In genomic region chr3:47282424-47283192, GRCh38 we compare ENCODE assay signal across 8 cellular contexts. TPM values are rescaled to one million over a fixed set of nuclear protein-coding genes. Genes with fewer than 3 reads are reported as not detected.
DNase-seq lines count a peak whose midpoint lies in the region; ATAC-seq, FAIRE-seq and TF ChIP-seq lines count a peak whose summit lies in the region.

TSS of gene KIF9 (minus strand) at chr3:47282799. CDS start at chr3:47277374, 5,425 bp downstream.
TSS of gene KLHL18 (plus strand) at chr3:47282944. CDS start at chr3:47282966, 22 bp downstream.

- H3K18ac ChIP-seq in H1 (ENCODE audit: extremely low read depth, low read length) (peak within 1 kb of the TSS; percentile 100), mesenchymal stem cell (ENCODE audit: low read depth in 1 of 2, low read length in 2 of 2) (peak within 1 kb of the TSS; percentile 85)

- peak within 1 kb of the TSS; percentile 99 for H2BK5ac ChIP-seq in H1 (ENCODE audit: low read depth, low read length)
- peak within 1 kb of the TSS; percentile 83 for H2BK5ac ChIP-seq in mesenchymal stem cell (ENCODE audit: low read depth, low read length, poor library complexity, severe bottlenecking)

- H2BK20ac ChIP-seq in H1 (ENCODE audit: low read length) = 0 out of 2 replicates have a peak within 1 kb of the TSS, but pooled peaks have one; percentile 61

- H3K56ac ChIP-seq in H1 (replicated peaks; ENCODE audit: insufficient read length, low read depth, low read length) = peak within 1 kb of the TSS; percentile 66

- no peak; a peak in 1 of 4 replicates for TF ChIP-seq RAD21 in H1 (IDR thresholded peaks at IDR 0.05 in 1 of 2, conservative IDR thresholded peaks at IDR 0.05 in 1 of 2; ENCODE audit: low read depth in 2 of 2, low read length in 2 of 2)

- H3K36me3 ChIP-seq in H1 (ENCODE audit: control insufficient read depth in 2 of 4, insufficient read depth in 4 of 4, low read length in 3 of 4) (peaks cover 0 to 4% (median 0%) of the 10 kb centered on the region in 4 experiments; a peak in 2 of 8 replicates), mesenchymal stem cell (ENCODE audit: control insufficient read depth in 1 of 2, insufficient read depth in 2 of 2, low read depth in 1 of 2, low read length in 2 of 2) (peaks cover 0 to 9% of the 10 kb centered on the region in 2 experiments)

- H4K8ac ChIP-seq in H1 (ENCODE audit: extremely low read depth, insufficient read depth, low read length) (peak within 1 kb of the TSS; percentile 93), mesenchymal stem cell (ENCODE audit: low read length) (peak within 1 kb of the TSS; percentile 96)

- peak; percentile 64 to 77 for TF ChIP-seq POLR2A in H1 (IDR thresholded peaks at IDR 0.05; ENCODE audit: control extremely low read depth in 1 of 2, low read depth in 2 of 2, low read length in 2 of 2)

- peak within 1 kb of the TSS; percentile 99 for H4K5ac ChIP-seq in H1 (ENCODE audit: insufficient read length, low read depth, low read length)

- POLR2A ChIA-PET in H1 (lab: Charles Lee; ENCODE audit: partially characterized antibody) = interaction anchor here (0.6 to 3.1 kb wide), 9 partner anchors 8 to 709 kb away, joined by 3 to 22 read pairs (median 5); partner anchors contain the start of gene SETD2

- H2BK15ac ChIP-seq in H1 (ENCODE audit: low read length) = peak within 1 kb of the TSS; percentile 88; the same call in 1 of the 2 replicates
- H2BK15ac ChIP-seq in mesenchymal stem cell (ENCODE audit: low read depth, poor library complexity, severe bottlenecking) = no peak within 1 kb of the TSS

- H3K23ac ChIP-seq in H1 (ENCODE audit: insufficient read length) (no peak within 1 kb of the TSS), mesenchymal stem cell (ENCODE audit: low read length in 2 of 2) (peak within 1 kb of the TSS in 1 of 2 experiments; percentile 10)

- CTCF ChIA-PET in H1 (lab: Charles Lee; ENCODE audit: partially characterized antibody) = interaction anchor here (1.1 to 2.4 kb wide), 7 partner anchors 11 to 43 kb away, joined by 3 to 7 read pairs (median 4); no protein-coding TSS in a partner anchor

- no peaks in the 10 kb centered on the region for H4K20me1 ChIP-seq in H1 (replicated peaks in 1 of 2; ENCODE audit: control insufficient read depth in 1 of 2, insufficient read depth in 2 of 2, low read length in 2 of 2)

- peak within 1 kb of the TSS; percentile 62 for H2BK120ac ChIP-seq in H1 (replicated peaks; ENCODE audit: low read depth, low read length)
- H2BK120ac ChIP-seq in mesenchymal stem cell (ENCODE audit: low read depth, low read length) = peak within 1 kb of the TSS; percentile 92

- H3K79me2 ChIP-seq in H1 (ENCODE audit: control insufficient read depth in 1 of 2, insufficient read depth in 2 of 2, low read length in 2 of 2) = peaks cover 3 to 37% of the 10 kb centered on the region in 2 experiments; a peak in 3 of 4 replicates

- no peak within 1 kb of the TSS for H3K14ac ChIP-seq in H1 (ENCODE audit: insufficient read length)
- peak within 1 kb of the TSS in 1 of 2 experiments; percentile 72 for H3K14ac ChIP-seq in mesenchymal stem cell (ENCODE audit: low read length in 2 of 2)

- H3K4me1 ChIP-seq in H1 (replicated peaks in 1 of 4; ENCODE audit: control insufficient read depth in 3 of 4, insufficient read depth in 4 of 4, low read length in 3 of 4) = peaks cover 0 to 4% (median under 1%) of the 10 kb centered on the region in 4 experiments; a peak in 3 of 7 replicates
- peaks cover 16% of the 10 kb centered on the region for H3K4me1 ChIP-seq in mesenchymal stem cell (ENCODE audit: control insufficient read depth, insufficient read depth, low read depth, low read length)

- DNase-seq in COLO668 (lab: John Stamatoyannopoulos, UW; ENCODE audit: unreplicated experiment) (peak; percentile 93), HS-27A (ENCODE audit: low read depth) (peak; percentile 91), H1 (ENCODE audit: low read depth in 1 of 2, low spot score in 2 of 2) (peak; percentile 39 to 92), mesenchymal stem cell (peak; percentile 98)
- peak; percentile 86 for DNase-seq in NK-92 treated with Interleukin-12 subunit alpha and Interleukin-12 subunit beta, amount 100 ng/mL, for 24 hours (lab: John Stamatoyannopoulos, UW)
- peak; percentile 87 to 93 (median 93) for DNase-seq in activated CD8-positive, alpha-beta memory T cell treated with anti-CD3 and anti-CD28 coated beads for 48 hours (ENCODE audit: low read depth in 2 of 3, low spot score in 2 of 3)
- peak; percentile 92 for DNase-seq in stimulated activated CD8-positive, alpha-beta memory T cell treated with anti-CD3 and anti-CD28 coated beads, Interleukin-12 subunit alpha, Interleukin-12 subunit beta, amount 100 ng/mL, for 24 hours (ENCODE audit: extremely low read depth)

- H3K4ac ChIP-seq in H1 (replicated peaks; ENCODE audit: insufficient read length, low read depth, low read length) = peak within 1 kb of the TSS; percentile 46
- H3K4ac ChIP-seq in mesenchymal stem cell (ENCODE audit: low read depth in 1 of 2, low read length in 2 of 2) = peak within 1 kb of the TSS; percentile 13 to 91

- peaks cover 7% of the 10 kb centered on the region for H3K23me2 ChIP-seq in H1 (ENCODE audit: low read depth, low read length)

- H3K79me1 ChIP-seq in H1 (ENCODE audit: low read depth, low read length) (peaks cover 6% of the 10 kb centered on the region; the same call in 1 of the 2 replicates), mesenchymal stem cell (replicated peaks; ENCODE audit: low read length, poor library complexity, severe bottlenecking) (peaks cover 27% of the 10 kb centered on the region)

- H3K9me3 ChIP-seq in H1 (ENCODE audit: insufficient read depth in 2 of 2, low read depth in 1 of 2, low read length in 1 of 2) (no peaks in the 10 kb centered on the region), mesenchymal stem cell (ENCODE audit: control insufficient read depth, low read length) (no peaks in the 10 kb centered on the region)

- TF ChIP-seq CTCF in H1 (IDR thresholded peaks at IDR 0.05; ENCODE audit: control extremely low read depth in 1 of 3, insufficient read depth in 1 of 3, low read depth in 1 of 3, low read length in 3 of 3) = no peak

- H3K9ac ChIP-seq in H1 (replicated peaks in 1 of 4; ENCODE audit: extremely low read depth in 1 of 4, low read depth in 3 of 4, low read length in 3 of 4) (peak within 1 kb of the TSS; percentile 40 to 97 (median 90)), mesenchymal stem cell (ENCODE audit: low read length) (peak within 1 kb of the TSS; percentile 99)

- H2AFZ ChIP-seq in H1 (ENCODE audit: low read length) (peak within 1 kb of the TSS; percentile 98), mesenchymal stem cell (ENCODE audit: low read depth, low read length) (peak within 1 kb of the TSS; percentile 84)

- H3K27me3 ChIP-seq in H1 (replicated peaks in 1 of 4; ENCODE audit: control insufficient read depth in 3 of 4, extremely low read depth in 1 of 4, insufficient read depth in 3 of 4, low read length in 3 of 4) = no peaks in the 10 kb centered on the region
- no peaks in the 10 kb centered on the region for H3K27me3 ChIP-seq in mesenchymal stem cell (ENCODE audit: control insufficient read depth in 1 of 2, insufficient read depth in 1 of 2, low read length in 2 of 2)

- 1% methylated on average over 78 of the region's 82 CpGs; no CpG with 5 or more reads in 1 of the 2 experiments for WGBS in H1 (ENCODE audit: extremely low coverage in 1 of 2, insufficient coverage in 1 of 2, insufficient read length in 1 of 2, insufficient replicate concordance in 2 of 2, low coverage in 1 of 2, low lambda C conversion rate in 2 of 2, missing lambda C conversion rate in 1 of 2), 2 experiments
- under 1% methylated on average over 82 of the region's 82 CpGs for WGBS in mesenchymal stem cell

- FAIRE-seq in H1 (lab: Jason Lieb, UNC) = no peak

- H3K4me2 ChIP-seq in H1 (ENCODE audit: insufficient read depth in 1 of 2, low read depth in 2 of 2, low read length in 2 of 2) (peak within 1 kb of the TSS; percentile 78 to 99), mesenchymal stem cell (ENCODE audit: low read length, poor library complexity, severe bottlenecking) (peak within 1 kb of the TSS; percentile 99)

- no peak; a peak in 1 of 3 replicates for TF ChIP-seq EP300 in H1 (IDR thresholded peaks at IDR 0.05; ENCODE audit: borderline replicate concordance in 1 of 2, low read depth in 2 of 2, low read length in 2 of 2)

- ATAC-seq in GM19467 (IDR thresholded peaks at IDR 0.05; ENCODE audit: unreplicated experiment) = peak; percentile 75

- peak within 1 kb of the TSS; percentile 82 to 98 (median 90) for H3K4me3 ChIP-seq in H1 (ENCODE audit: extremely low read depth in 1 of 4, insufficient read depth in 2 of 4, low read depth in 3 of 4, low read length in 4 of 4)
- peak within 1 kb of the TSS; percentile 89 to 99 for H3K4me3 ChIP-seq in mesenchymal stem cell (ENCODE audit: insufficient read depth in 1 of 2, low read depth in 1 of 2, low read length in 2 of 2)

- H4K91ac ChIP-seq in H1 (replicated peaks; ENCODE audit: insufficient read length, low read length) = peak within 1 kb of the TSS; percentile 75
- H4K91ac ChIP-seq in mesenchymal stem cell (ENCODE audit: low read length) = peak within 1 kb of the TSS; percentile 96

- no peak within 1 kb of the TSS for H2AK5ac ChIP-seq in H1 (ENCODE audit: low read depth, low read length)
- no peak within 1 kb of the TSS for H2AK5ac ChIP-seq in mesenchymal stem cell (ENCODE audit: low read length, severe bottlenecking)

- peak within 1 kb of the TSS; percentile 83 for H3K27ac ChIP-seq in H1 (ENCODE audit: low read depth, low read length)
- peak within 1 kb of the TSS; percentile 95 for H3K27ac ChIP-seq in mesenchymal stem cell (ENCODE audit: low read length, poor library complexity, severe bottlenecking)

- H2BK12ac ChIP-seq in H1 (ENCODE audit: low read depth, low read length) (no peak within 1 kb of the TSS; the same call in 1 of the 2 replicates), mesenchymal stem cell (ENCODE audit: low read length in 2 of 2) (peak within 1 kb of the TSS; percentile 8 to 78)

RNA-seq across cellular contexts. Expression of gene KIF9, which starts in this region (rescaled TPM):
- total RNA-seq in H1 (2021; fragmentation: NEBNext Ultra II Directional; extraction: Animal tissue kit (Norgen Biotek cat#: 25700)) = 6.8 and 8.0 TPM in 2 replicates
- 5.0 and 5.8 TPM in 2 replicates for polyA plus RNA-seq in H1 (2011; rRNA removed)
- 6.7 TPM for polyA plus RNA-seq in H1 (2011; cell fraction: cytosol; rRNA removed)
- polyA plus RNA-seq in H1 (2011; cell fraction: nucleus; rRNA removed) = 3.0 TPM
- 7.3 to 11.9 TPM (median 8.5 TPM) in 4 replicates for polyA plus RNA-seq in H1 (2012, experiment 1 of 2)
- polyA plus RNA-seq in H1 (2012, experiment 2 of 2) = 7.9 TPM
- 7.3 TPM for polyA plus RNA-seq in H1 (2013, experiment 1 of 2)
- polyA plus RNA-seq in H1 (2013, experiment 2 of 2) = 7.7 TPM
- 1.0 and 1.4 TPM in 2 replicates for polyA minus RNA-seq in H1 (2011; rRNA and poly(A)+ RNA removed)
- 2.7 TPM for polyA minus RNA-seq in H1 (2011; cell fraction: cytosol; rRNA and poly(A)+ RNA removed)
- polyA minus RNA-seq in H1 (2011; cell fraction: nucleus; rRNA and poly(A)+ RNA removed) = 2.3 TPM
- polyA plus RNA-seq in mesenchymal stem cell (2013, experiment 1 of 2) = 6.5 TPM
- polyA plus RNA-seq in mesenchymal stem cell (2013, experiment 2 of 2) = 6.5 TPM

RNA-seq across cellular contexts. Expression of gene KLHL18, which starts in this region (rescaled TPM):
- total RNA-seq in H1 (2021; fragmentation: NEBNext Ultra II Directional; extraction: Animal tissue kit (Norgen Biotek cat#: 25700)) = 30.9 and 31.7 TPM in 2 replicates
- 19.9 and 27.3 TPM in 2 replicates for polyA plus RNA-seq in H1 (2011; rRNA removed)
- 17.9 TPM for polyA plus RNA-seq in H1 (2011; cell fraction: cytosol; rRNA removed)
- 20.9 TPM for polyA plus RNA-seq in H1 (2011; cell fraction: nucleus; rRNA removed)
- polyA plus RNA-seq in H1 (2012, experiment 1 of 2) = 16.8 to 22.5 TPM (median 19.6 TPM) in 4 replicates
- 10.9 TPM for polyA plus RNA-seq in H1 (2012, experiment 2 of 2)
- 10.5 TPM for polyA plus RNA-seq in H1 (2013, experiment 1 of 2)
- polyA plus RNA-seq in H1 (2013, experiment 2 of 2) = 11.6 TPM
- polyA minus RNA-seq in H1 (2011; rRNA and poly(A)+ RNA removed) = 51.9 and 54.2 TPM in 2 replicates
- polyA minus RNA-seq in H1 (2011; cell fraction: cytosol; rRNA and poly(A)+ RNA removed) = 19.4 TPM
- polyA minus RNA-seq in H1 (2011; cell fraction: nucleus; rRNA and poly(A)+ RNA removed) = 24.2 TPM
- polyA plus RNA-seq in mesenchymal stem cell (2013, experiment 1 of 2) = 10.2 TPM
- polyA plus RNA-seq in mesenchymal stem cell (2013, experiment 2 of 2) = 10.3 TPM

Comparison
In these comparisons a context has a peak if more than half of its experiments do, and no peak if none do; other contexts are left out.
1. Peak in every context shown above with its lines: DNase-seq, ATAC-seq, H3K4me3 ChIP-seq and H3K27ac ChIP-seq.